Comparison of ENCODE assay signal across 12 cellular contexts in genomic region chr12:57770734-57771133, GRCh38. TPM values are rescaled to one million over a fixed set of nuclear protein-coding genes. Genes with fewer than 3 reads are reported as not detected.
DNase-seq lines count a peak whose midpoint lies in the region; ATAC-seq and TF ChIP-seq lines count a peak whose summit lies in the region.
"Had no signal": no experiment of that assay in that cellular context is flagged by ENCODE, and none has a peak within 500 bp of the region (broad histone marks: within the 10 kb centered on the region; RNA-seq: fewer than 3 reads in every experiment).

No MANE protein-coding gene starts in this region.

- no peaks in the 10 kb centered on the region for H3K9me3 ChIP-seq in OCI-LY3 (ENCODE audit: insufficient read depth, low read length)
- H3K9me3 ChIP-seq: pancreas had no signal

- TF ChIP-seq CTCF in OCI-LY3 (IDR thresholded peaks at IDR 0.05; ENCODE audit: low read depth, low read length) (no peak), osteocyte (IDR thresholded peaks at IDR 0.05) (no peak)

- H3K27ac ChIP-seq in OCI-LY3 (ENCODE audit: low read length): no peak overlapping the region

- peak overlapping the region; percentile 78 for H3K4me3 ChIP-seq in OCI-LY3 (ENCODE audit: low read length)

- peak overlapping the region; percentile 80 for H3K4me2 ChIP-seq in OCI-LY3 (ENCODE audit: low read length)

- H3K4me1 ChIP-seq in OCI-LY3 (ENCODE audit: low read length): peaks cover 9% of the 10 kb centered on the region

- H3K36me3 Mint-ChIP-seq in activated CD8-positive, alpha-beta memory T cell treated with anti-CD3 and anti-CD28 coated beads, Interleukin-2, amount 10 ng/mL, durations not matched to agents 7 days and 5 days: peaks cover 8% of the 10 kb centered on the region
- peaks cover 49% of the 10 kb centered on the region for H3K36me3 Mint-ChIP-seq in dendritic cell treated with granulocyte-macrophage colony-stimulating factor and Interleukin-4, amounts not matched to agents 40 ng/mL and 50 ng/mL, for 4 days (ENCODE audit: low read depth)
- H3K36me3 Mint-ChIP-seq in osteocyte (ENCODE audit: unreplicated experiment): peaks cover 8% of the 10 kb centered on the region

- peaks cover 29% of the 10 kb centered on the region for H3K36me3 ChIP-seq in OCI-LY3 (replicated peaks; ENCODE audit: low read depth, low read length)
- H3K36me3 ChIP-seq: pancreas had no signal

- H3K27me3 Mint-ChIP-seq in activated CD8-positive, alpha-beta memory T cell treated with anti-CD3 and anti-CD28 coated beads, Interleukin-2, amount 10 ng/mL, durations not matched to agents 7 days and 5 days: peaks cover 10% of the 10 kb centered on the region
- H3K27me3 Mint-ChIP-seq in dendritic cell treated with granulocyte-macrophage colony-stimulating factor and Interleukin-4, amounts not matched to agents 40 ng/mL and 50 ng/mL, for 4 days: peaks cover 26% of the 10 kb centered on the region
- H3K27me3 Mint-ChIP-seq in osteocyte (ENCODE audit: unreplicated experiment): peaks cover 7% of the 10 kb centered on the region

- DNase-seq in activated CD8-positive, alpha-beta memory T cell treated with anti-CD3 and anti-CD28 coated beads, Interleukin-2, amount 10 ng/mL, durations not matched to agents 7 days and 5 days: no peak
- no peak for DNase-seq in activated CD8-positive, alpha-beta memory T cell treated with anti-CD3 and anti-CD28 coated beads, Interleukin-2, amount 50 U/mL, for 48 hours
- DNase-seq in osteocyte (ENCODE audit: extremely low spot score, unreplicated experiment) (no peak), cortex of kidney (lab: John Stamatoyannopoulos, UW) (no peak)
- DNase-seq: effector memory CD8-positive, alpha-beta T cell; NCI-H1092 treated with DMSO at 0.1 percent for 48 hours; pancreas; SIG-M5 had no signal

- H3K4me3 Mint-ChIP-seq in activated CD8-positive, alpha-beta memory T cell treated with anti-CD3 and anti-CD28 coated beads, Interleukin-2, amount 10 ng/mL, durations not matched to agents 7 days and 5 days: peak overlapping the region; percentile 99
- H3K4me3 Mint-ChIP-seq in dendritic cell treated with granulocyte-macrophage colony-stimulating factor and Interleukin-4, amounts not matched to agents 40 ng/mL and 50 ng/mL, for 4 days: no peak overlapping the region
- peak overlapping the region; percentile 45 for H3K4me3 Mint-ChIP-seq in osteocyte (ENCODE audit: unreplicated experiment)

- H3K4me1 Mint-ChIP-seq in activated CD8-positive, alpha-beta memory T cell treated with anti-CD3 and anti-CD28 coated beads, Interleukin-2, amount 10 ng/mL, durations not matched to agents 7 days and 5 days: peaks cover 31% of the 10 kb centered on the region
- peaks cover 81% of the 10 kb centered on the region for H3K4me1 Mint-ChIP-seq in dendritic cell treated with granulocyte-macrophage colony-stimulating factor and Interleukin-4, amounts not matched to agents 40 ng/mL and 50 ng/mL, for 4 days (ENCODE audit: low read depth)
- H3K4me1 Mint-ChIP-seq in osteocyte (ENCODE audit: unreplicated experiment): peaks cover 32% of the 10 kb centered on the region

- H3K27me3 ChIP-seq in OCI-LY3 (ENCODE audit: low read depth, low read length): no peaks in the 10 kb centered on the region
- H3K27me3 ChIP-seq: pancreas had no signal

- ATAC-seq in activated CD8-positive, alpha-beta memory T cell treated with anti-CD3 and anti-CD28 coated beads, Interleukin-2, amount 10 ng/mL, durations not matched to agents 7 days and 5 days: no peak
- ATAC-seq in GM18909 (IDR thresholded peaks at IDR 0.05; ENCODE audit: poor library complexity, unreplicated experiment) (no peak), GM21737 (IDR thresholded peaks at IDR 0.05; ENCODE audit: unreplicated experiment) (no peak)
- ATAC-seq: effector memory CD8-positive, alpha-beta T cell; pancreas had no signal

- CTCF ChIA-PET in activated CD8-positive, alpha-beta memory T cell treated with anti-CD3 and anti-CD28 coated beads, Interleukin-2, amount 10 ng/mL, durations not matched to agents 7 days and 5 days (lab: Charles Lee): interaction anchor here (4.8 kb wide), 1 partner anchor 14 kb away, joined by 25 read pairs; no protein-coding TSS in a partner anchor

- peak overlapping the region; percentile 77; the same call in 1 of the 2 replicates for H3K9ac ChIP-seq in OCI-LY3 (ENCODE audit: low read length)

- peak overlapping the region; percentile 55 for H3K27ac Mint-ChIP-seq in activated CD8-positive, alpha-beta memory T cell treated with anti-CD3 and anti-CD28 coated beads, Interleukin-2, amount 10 ng/mL, durations not matched to agents 7 days and 5 days
- H3K27ac Mint-ChIP-seq in dendritic cell treated with granulocyte-macrophage colony-stimulating factor and Interleukin-4, amounts not matched to agents 40 ng/mL and 50 ng/mL, for 4 days: peak overlapping the region; percentile 92
- H3K27ac Mint-ChIP-seq in osteocyte (ENCODE audit: unreplicated experiment): no peak overlapping the region

- intact Hi-C loops in dendritic cell treated with granulocyte-macrophage colony-stimulating factor and Interleukin-4, amounts not matched to agents 40 ng/mL and 50 ng/mL, for 4 days (cut with micrococcal nuclease): no loop called here

- H4K20me1 ChIP-seq in OCI-LY3 (ENCODE audit: insufficient read depth, low read length): no peaks in the 10 kb centered on the region

- H3K79me2 ChIP-seq in OCI-LY3 (ENCODE audit: low read length): peaks cover 12% of the 10 kb centered on the region

- H3K9me3 Mint-ChIP-seq in activated CD8-positive, alpha-beta memory T cell treated with anti-CD3 and anti-CD28 coated beads, Interleukin-2, amount 10 ng/mL, durations not matched to agents 7 days and 5 days (ENCODE audit: low read depth): no peaks in the 10 kb centered on the region
- H3K9me3 Mint-ChIP-seq in dendritic cell treated with granulocyte-macrophage colony-stimulating factor and Interleukin-4, amounts not matched to agents 40 ng/mL and 50 ng/mL, for 4 days: no peaks in the 10 kb centered on the region
- no peaks in the 10 kb centered on the region for H3K9me3 Mint-ChIP-seq in osteocyte (ENCODE audit: unreplicated experiment)
- H3K9me3 Mint-ChIP-seq: effector memory CD8-positive, alpha-beta T cell had no signal

- H2AFZ ChIP-seq in OCI-LY3 (ENCODE audit: low read depth, low read length): no peak overlapping the region

RNA-seq across cellular contexts. Expression of gene METTL1, which starts 1.2 kb away (rescaled TPM):
- total RNA-seq in activated CD8-positive, alpha-beta memory T cell treated with anti-CD3 and anti-CD28 coated beads, Interleukin-2, amount 10 ng/mL, durations not matched to agents 7 days and 5 days: 10 to 100 TPM; 22.1 to 32.1 TPM
- 22.3 and 23.9 TPM in 2 replicates for total RNA-seq in osteocyte

RNA-seq across cellular contexts. Expression of gene EEF1AKMT3, which starts 1.7 kb away (rescaled TPM):
- 1 to 10 TPM; 3.9 to 4.1 TPM for total RNA-seq in activated CD8-positive, alpha-beta memory T cell treated with anti-CD3 and anti-CD28 coated beads, Interleukin-2, amount 10 ng/mL, durations not matched to agents 7 days and 5 days
- 9.8 and 11.8 TPM in 2 replicates for total RNA-seq in osteocyte

RNA-seq across cellular contexts. Expression of gene CYP27B1, which starts 3.9 kb away (rescaled TPM):
- total RNA-seq in activated CD8-positive, alpha-beta memory T cell treated with anti-CD3 and anti-CD28 coated beads, Interleukin-2, amount 10 ng/mL, durations not matched to agents 7 days and 5 days: 1 to 10 TPM; 4.5 to 5.4 TPM
- 1.7 and 2.3 TPM in 2 replicates for total RNA-seq in osteocyte

RNA-seq across cellular contexts. Expression of gene TSFM, which starts 11.9 kb away (rescaled TPM):
- 10 to 100 TPM; 32.2 to 45.8 TPM for total RNA-seq in activated CD8-positive, alpha-beta memory T cell treated with anti-CD3 and anti-CD28 coated beads, Interleukin-2, amount 10 ng/mL, durations not matched to agents 7 days and 5 days
- total RNA-seq in osteocyte: 23.6 and 28.5 TPM in 2 replicates

RNA-seq across cellular contexts. Expression of gene MARCHF9, which starts 15.8 kb away (rescaled TPM):
- 10 to 100 TPM; 21.0 to 24.9 TPM for total RNA-seq in activated CD8-positive, alpha-beta memory T cell treated with anti-CD3 and anti-CD28 coated beads, Interleukin-2, amount 10 ng/mL, durations not matched to agents 7 days and 5 days
- 19.2 and 21.1 TPM in 2 replicates for total RNA-seq in osteocyte
